ENCODE assay signal across 18 cellular contexts in genomic region chr4:20320232-20320631, GRCh38.
A peak's percentile ranks its signal among the peaks of the same experiment; 100 is the strongest.
DNase-seq lines count a peak whose midpoint lies in the region; ATAC-seq and TF ChIP-seq lines count a peak whose summit lies in the region.
"Had no signal": no experiment of that assay in that cellular context is flagged by ENCODE, and none has a peak within 500 bp of the region (broad histone marks: within the 10 kb centered on the region; RNA-seq: fewer than 3 reads in every experiment).

No MANE protein-coding gene starts in this region.

- no peaks in the 10 kb centered on the region for H3K36me3 ChIP-seq in smooth muscle cell (ENCODE audit: low read depth)
- H3K36me3 ChIP-seq: MG63, Peyer's patch had no signal

- H3K9ac ChIP-seq in smooth muscle cell (ENCODE audit: low read depth): no peak overlapping the region

- H3K4me3 Mint-ChIP-seq in brain: peak overlapping the region in 1 of 5 experiments; percentile 14
- no peak overlapping the region for H3K4me3 Mint-ChIP-seq in CD14-positive monocyte
- H3K4me3 Mint-ChIP-seq: CD8-positive, alpha-beta memory T cell had no signal

- H3K4me1 Mint-ChIP-seq in brain: peaks cover 51% of the 10 kb centered on the region
- H3K4me1 Mint-ChIP-seq in CD14-positive monocyte: no peaks in the 10 kb centered on the region
- H3K4me1 Mint-ChIP-seq: CD8-positive, alpha-beta memory T cell had no signal

- no peaks in the 10 kb centered on the region for H3F3A ChIP-seq in smooth muscle cell (ENCODE audit: low read depth)

- H3K27me3 Mint-ChIP-seq in brain: peaks cover 28% of the 10 kb centered on the region
- no peaks in the 10 kb centered on the region for H3K27me3 Mint-ChIP-seq in CD14-positive monocyte (ENCODE audit: low read depth in 3 of 3)
- H3K27me3 Mint-ChIP-seq: CD8-positive, alpha-beta memory T cell had no signal

- no peak overlapping the region for H3K4me3 ChIP-seq in smooth muscle cell
- H3K4me3 ChIP-seq: MG63, Peyer's patch had no signal

- peak; percentile 47 for DNase-seq in OCI-M1 (lab: John Stamatoyannopoulos, UW)
- peak; percentile 13 for DNase-seq in iris pigment epithelial cell (ENCODE audit: low read depth)
- DNase-seq in smooth muscle cell (lab: John Stamatoyannopoulos, UW; ENCODE audit: unreplicated experiment): no peak
- DNase-seq in stimulated activated CD4-positive, alpha-beta T cell treated with anti-CD3 and anti-CD28 coated beads, Interleukin-2, amount 100 ng/mL, for 24 hours: no peak
- DNase-seq in activated T-cell treated with anti-CD3 and anti-CD28 coated beads, Interleukin-2, amount 50 U/mL, for 48 hours: no peak
- DNase-seq in CD14-positive monocyte (ENCODE audit: low spot score): no peak
- DNase-seq: CD8-positive, alpha-beta memory T cell; DND-41; GDM1; KG1; MG63; NCI-H1105; NCI-H1694 treated with DMSO at 0.1 percent for 48 hours; NCI-H774; Peyer's patch; Right ventricle myocardium superior had no signal

- H3K79me2 ChIP-seq in smooth muscle cell (ENCODE audit: low read depth): no peaks in the 10 kb centered on the region

- H3K4me2 ChIP-seq in smooth muscle cell: peak overlapping the region; percentile 61

- H3K36me3 Mint-ChIP-seq in brain (no peaks in the 10 kb centered on the region), CD14-positive monocyte (no peaks in the 10 kb centered on the region)
- H3K36me3 Mint-ChIP-seq: CD8-positive, alpha-beta memory T cell had no signal

- peak overlapping the region; percentile 14 for H2AFZ ChIP-seq in smooth muscle cell (ENCODE audit: low read depth)

- intact Hi-C loops in CD14-positive monocyte (cut with micrococcal nuclease): no loop called here

- no peaks in the 10 kb centered on the region for H3K9me3 ChIP-seq in smooth muscle cell (replicated peaks; ENCODE audit: low read depth)
- H3K9me3 ChIP-seq: MG63, Peyer's patch had no signal

- no peaks in the 10 kb centered on the region for H3K9me3 Mint-ChIP-seq in brain
- H3K9me3 Mint-ChIP-seq in CD14-positive monocyte: no peaks in the 10 kb centered on the region

- peaks cover 16% of the 10 kb centered on the region for H3K4me1 ChIP-seq in smooth muscle cell (ENCODE audit: low read depth)
- H3K4me1 ChIP-seq: Peyer's patch had no signal

- 47% methylated on average over 3 of the region's 3 CpGs for WGBS in smooth muscle cell (ENCODE audit: low lambda C conversion rate)

- TF ChIP-seq CTCF in brain (conservative IDR thresholded peaks at IDR 0.05) (no peak), smooth muscle cell (IDR thresholded peaks at IDR 0.05; ENCODE audit: borderline replicate concordance, insufficient read depth, poor library complexity, severe bottlenecking) (no peak), CD14-positive monocyte (IDR thresholded peaks at IDR 0.05) (no peak)

- H3K27me3 ChIP-seq in smooth muscle cell (ENCODE audit: low read depth): no peaks in the 10 kb centered on the region
- H3K27me3 ChIP-seq: MG63, Peyer's patch had no signal

- H3K27ac Mint-ChIP-seq in brain (peak overlapping the region in 3 of 5 experiments; percentile 18 to 72 (median 54)), CD14-positive monocyte (no peak overlapping the region)
- H3K27ac Mint-ChIP-seq: CD8-positive, alpha-beta memory T cell had no signal

- H4K20me1 ChIP-seq in smooth muscle cell (ENCODE audit: low read depth): peaks cover 6% of the 10 kb centered on the region

- H3K27ac ChIP-seq in smooth muscle cell (ENCODE audit: low read depth): no peak overlapping the region
- H3K27ac ChIP-seq: Peyer's patch had no signal

- ATAC-seq in GM21423 (IDR thresholded peaks at IDR 0.05; ENCODE audit: unreplicated experiment): no peak

Comparison
In these comparisons a context has a peak if more than half of its experiments do, and no peak if none do; other contexts are left out.
1. DNase-seq: peak in OCI-M1 (single experiment) and iris pigment epithelial cell (single experiment); none in smooth muscle cell (single experiment), stimulated activated CD4-positive, alpha-beta T cell treated with anti-CD3 and anti-CD28 coated beads, Interleukin-2, amount 100 ng/mL, for 24 hours (0 of 2), activated T-cell treated with anti-CD3 and anti-CD28 coated beads, Interleukin-2, amount 50 U/mL, for 48 hours (0 of 2) and CD14-positive monocyte (single experiment).
2. H3K27ac Mint-ChIP-seq: peak in brain (3 of 5); none in CD14-positive monocyte (0 of 7).